Comparison of ENCODE assay signal across 8 cellular contexts in the genomic region with DNA sequence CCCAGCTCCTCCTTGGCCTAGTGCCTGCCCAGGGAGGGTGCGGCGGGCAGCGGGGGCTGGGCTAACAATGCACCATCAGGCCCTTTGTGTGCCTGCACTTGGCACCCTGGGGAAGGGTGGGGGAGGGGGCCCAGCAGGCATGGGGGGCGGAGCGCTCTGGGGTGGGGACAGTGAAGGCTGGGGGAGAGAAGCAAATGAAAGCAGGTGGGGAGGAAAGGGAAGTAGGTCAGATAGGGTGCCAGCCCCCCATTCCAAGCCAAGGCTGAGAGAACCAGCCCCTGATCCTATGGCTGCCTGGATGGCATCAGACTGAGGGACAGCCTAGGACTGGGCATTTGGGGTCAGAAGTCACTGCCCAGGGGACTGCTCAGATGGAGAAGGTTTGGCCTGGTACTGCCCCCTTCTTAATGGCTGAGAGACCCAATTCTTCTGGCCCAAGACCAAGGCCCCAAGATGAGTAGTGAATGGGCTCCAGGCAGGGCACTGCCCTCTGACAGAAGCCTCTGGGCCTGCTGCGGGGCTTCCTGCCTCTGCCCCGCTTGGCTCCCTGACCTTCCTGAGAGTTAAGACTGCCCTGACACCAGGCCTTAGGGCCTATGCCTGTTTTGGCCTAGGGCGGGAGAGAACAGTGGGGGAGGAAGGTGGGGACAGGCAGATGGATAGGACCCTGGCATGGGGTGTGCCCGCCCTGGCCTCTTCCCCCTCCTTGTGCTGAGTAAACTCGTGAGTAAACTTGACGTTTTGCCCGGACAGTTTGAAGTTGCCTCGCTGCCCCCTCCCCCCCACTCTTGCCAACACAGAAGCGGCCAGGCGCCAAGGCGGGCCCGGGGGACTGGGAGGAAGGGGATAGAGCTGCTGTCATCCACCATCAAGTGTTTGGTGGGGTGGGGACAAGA. TPM values are rescaled to one million over a fixed set of nuclear protein-coding genes. Genes with fewer than 3 reads are reported as not detected.
DNase-seq lines count a peak whose midpoint lies in the region; ATAC-seq and TF ChIP-seq lines count a peak whose summit lies in the region.

No MANE protein-coding gene starts in this region.

- no TSS peak for BruUV-seq in MCF 10A (replicated peaks; lab: Mats Ljungman, UMichigan)

- in situ Hi-C loops in GM13977 (cut with MboI; ENCODE audit: low pct_unique_long_range_greater_than_20kb, low sequenced_read_pairs, unreplicated experiment): no loop called here

- H3K36me3 Mint-ChIP-seq in MCF 10A (ENCODE audit: insufficient read depth, unreplicated experiment): peaks cover 29% of the 10 kb centered on the region
- H3K36me3 Mint-ChIP-seq in memory B cell: peaks cover 7% of the 10 kb centered on the region
- no peaks in the 10 kb centered on the region for H3K36me3 Mint-ChIP-seq in type B pancreatic cell

- peak; percentile 28 for DNase-seq in activated naive CD4-positive, alpha-beta T cell treated with Interleukin-2 at 50 U/mL for 16 hours
- no peak for DNase-seq in activated naive CD4-positive, alpha-beta T cell (lab: John Stamatoyannopoulos, UW)
- DNase-seq in MCF 10A (ENCODE audit: unreplicated experiment): peak; percentile 91
- DNase-seq in memory B cell (ENCODE audit: low spot score in 2 of 2): peak in 1 of 2 donors; percentile 51
- no peak for DNase-seq in type B pancreatic cell (ENCODE audit: extremely low spot score, unreplicated experiment)
- DNase-seq in GM13977 (ENCODE audit: low spot score): no peak

- peaks cover 63% of the 10 kb centered on the region for H3K4me1 Mint-ChIP-seq in MCF 10A (ENCODE audit: insufficient read depth, unreplicated experiment)
- H3K4me1 Mint-ChIP-seq in memory B cell: peaks cover 45% of the 10 kb centered on the region
- H3K4me1 Mint-ChIP-seq in type B pancreatic cell (ENCODE audit: unreplicated experiment): peaks cover 21% of the 10 kb centered on the region

- intact Hi-C loops in MCF 10A (cut with micrococcal nuclease): no loop called here

- H3K9me3 Mint-ChIP-seq in MCF 10A (ENCODE audit: unreplicated experiment) (no peaks in the 10 kb centered on the region), memory B cell (no peaks in the 10 kb centered on the region), type B pancreatic cell (no peaks in the 10 kb centered on the region)

- CTCF ChIA-PET in MCF 10A (lab: Yijun Ruan, JAX): interaction anchor here (0.8 to 2.5 kb wide), 14 partner anchors 9 to 80 kb away, joined by 3 to 24 read pairs (median 4); partner anchors contain the start of genes ADAM15 and PYGO2

- TF ChIP-seq CTCF in MCF 10A (IDR thresholded peaks at IDR 0.05; ENCODE audit: unreplicated experiment): no peak
- no peak for TF ChIP-seq CTCF in type B pancreatic cell (conservative IDR thresholded peaks at IDR 0.05)
- TF ChIP-seq CTCF in GM13977 (IDR thresholded peaks at IDR 0.05; ENCODE audit: extremely low read depth, insufficient read depth, missing control alignments): no peak

- no peaks in the 10 kb centered on the region for H3K27me3 Mint-ChIP-seq in MCF 10A (ENCODE audit: insufficient read depth, unreplicated experiment)
- no peaks in the 10 kb centered on the region for H3K27me3 Mint-ChIP-seq in memory B cell
- H3K27me3 Mint-ChIP-seq in type B pancreatic cell: no peaks in the 10 kb centered on the region

- POLR2A ChIA-PET in MCF 10A (lab: Yijun Ruan, JAX): interaction anchor here (0.6 to 41.1 kb wide), 14 partner anchors 11 to 1043 kb away, joined by 3 to 1917 read pairs (median 6); partner anchors contain the start of genes ADAM15, CKS1B, EFNA3 and FLAD1

- H3K27ac Mint-ChIP-seq in MCF 10A (ENCODE audit: low read depth, unreplicated experiment) (peak overlapping the region; percentile 97), memory B cell (peak overlapping the region; percentile 88), type B pancreatic cell (no peak overlapping the region)

- H3K4me3 Mint-ChIP-seq in MCF 10A (ENCODE audit: unreplicated experiment) (peak overlapping the region; percentile 90), memory B cell (peak overlapping the region; percentile 99), type B pancreatic cell (peak overlapping the region; percentile 55)

- ATAC-seq in memory B cell (ENCODE audit: low read depth) (peak; percentile 27), GM18511 (IDR thresholded peaks at IDR 0.05; ENCODE audit: unreplicated experiment) (no peak), HG02885 (IDR thresholded peaks at IDR 0.05; ENCODE audit: poor library complexity, unreplicated experiment) (no peak)

RNA-seq across cellular contexts. Expression of gene ZBTB7B, which starts 2.7 kb away (rescaled TPM):
- total RNA-seq in MCF 10A (2022): 169 and 175 TPM in 2 replicates
- total RNA-seq in type B pancreatic cell (ENCODE audit: low replicate concordance): 38.1 and 75.9 TPM in 2 replicates

RNA-seq across cellular contexts. Expression of gene LENEP, which starts 11.9 kb away (rescaled TPM):
- total RNA-seq in MCF 10A (2022) (0.83 TPM in 1 of 2 replicates, not detected in the other), type B pancreatic cell (ENCODE audit: low replicate concordance) (0.52 and 1.1 TPM in 2 replicates)

RNA-seq across cellular contexts. Expression of gene FLAD1, which starts 22.2 kb away (rescaled TPM):
- 65.4 and 91.1 TPM in 2 replicates for total RNA-seq in MCF 10A (2022)
- total RNA-seq in type B pancreatic cell (ENCODE audit: low replicate concordance): 51.4 and 59.0 TPM in 2 replicates

RNA-seq across cellular contexts. Expression of gene DCST2, which starts 28.3 kb away (rescaled TPM):
- 0.91 and 1.8 TPM in 2 replicates for total RNA-seq in MCF 10A (2022)
- total RNA-seq in type B pancreatic cell (ENCODE audit: low replicate concordance): 1.6 and 2.4 TPM in 2 replicates

RNA-seq across cellular contexts. Expression of gene DCST1, which starts 28.3 kb away (rescaled TPM):
- total RNA-seq in MCF 10A (2022) (0.21 and 0.42 TPM in 2 replicates), type B pancreatic cell (ENCODE audit: low replicate concordance) (not detected in 2 replicates)

Comparison
In these comparisons a context has a peak if more than half of its experiments do, and no peak if none do; other contexts are left out.
1. DNase-seq: peak in activated naive CD4-positive, alpha-beta T cell treated with Interleukin-2 at 50 U/mL for 16 hours (single experiment) and MCF 10A (single experiment); none in activated naive CD4-positive, alpha-beta T cell (0 of 4), type B pancreatic cell (single experiment) and GM13977 (single experiment).
2. Peak in every context shown above with its lines, with median percentiles within 50 percentile points of each other: H3K4me3 Mint-ChIP-seq.